In genomic region chr18:12088731-12089375, GRCh38 we compare ENCODE assay signal across 1 cellular context.
TF ChIP-seq lines count a peak whose summit lies in the region.

No MANE protein-coding gene starts in this region.

TF ChIP-seq in H1, 55 proteins besides CTCF, POLR2A, EP300 and RAD21:
- TF ChIP-seq POU5F1 (IDR thresholded peaks at IDR 0.05; ENCODE audit: low read depth, low read length) (no peak), YY1 (IDR thresholded peaks at IDR 0.05; ENCODE audit: low read depth, low read length) (no peak), ZNF274 (IDR thresholded peaks at IDR 0.05; ENCODE audit: borderline replicate concordance, extremely low read depth, low read length) (no peak), EZH2 (IDR thresholded peaks at IDR 0.05; ENCODE audit: low read depth, low read length, severe bottlenecking) (no peak), JUND (IDR thresholded peaks at IDR 0.05; ENCODE audit: low read length) (no peak), SAP30 (IDR thresholded peaks at IDR 0.05; ENCODE audit: insufficient read depth, insufficient replicate concordance, low read length) (no peak), CREB1 (IDR thresholded peaks at IDR 0.05) (no peak), FOSL1 (IDR thresholded peaks at IDR 0.05; ENCODE audit: insufficient read depth, low read depth, low read length) (no peak), TCF12 (IDR thresholded peaks at IDR 0.05; ENCODE audit: low read depth, low read length) (no peak), SIRT6 (IDR thresholded peaks at IDR 0.05; ENCODE audit: low read length) (no peak), KDM4A (IDR thresholded peaks at IDR 0.05; ENCODE audit: low read depth, low read length, severe bottlenecking) (no peak), ATF3 (IDR thresholded peaks at IDR 0.05; ENCODE audit: insufficient read depth, low read depth, low read length) (no peak), BCL11A (IDR thresholded peaks at IDR 0.05; ENCODE audit: low read depth in 2 of 2, low read length in 2 of 2) (no peak), CTBP2 (IDR thresholded peaks at IDR 0.05; ENCODE audit: borderline replicate concordance, insufficient read depth, insufficient read length, low read length) (no peak), SP1 (IDR thresholded peaks at IDR 0.05; ENCODE audit: low read depth, low read length) (no peak), BACH1 (IDR thresholded peaks at IDR 0.05; ENCODE audit: low read length) (no peak), GTF2F1 (IDR thresholded peaks at IDR 0.05; ENCODE audit: borderline replicate concordance, low read depth, low read length) (no peak)
TF ChIP-seq in H1: peak in this region for 0.
